Comparison of ENCODE assay signal across 15 cellular contexts in genomic region chrX:11446951-11447350, GRCh38.
"Had no signal": no experiment of that assay in that cellular context is flagged by ENCODE, and none has a peak within 500 bp of the region (broad histone marks: within the 10 kb centered on the region; RNA-seq: fewer than 3 reads in every experiment).

No MANE protein-coding gene starts in this region.

- H3K27me3 Mint-ChIP-seq: activated CD8-positive, alpha-beta memory T cell treated with anti-CD3 and anti-CD28 coated beads, Interleukin-2, amount 10 ng/mL, durations not matched to agents 7 days and 5 days; activated naive CD8-positive, alpha-beta T cell had no signal

- H3K4me3 Mint-ChIP-seq: activated CD8-positive, alpha-beta memory T cell treated with anti-CD3 and anti-CD28 coated beads, Interleukin-2, amount 10 ng/mL, durations not matched to agents 7 days and 5 days; activated naive CD8-positive, alpha-beta T cell; activated T-cell treated with anti-CD3 and anti-CD28 coated beads, Interleukin-2, amount 50 U/mL, for 4 hours; naive thymus-derived CD8-positive, alpha-beta T cell had no signal

- DNase-seq: activated CD4-positive, alpha-beta T cell treated with anti-CD3 and anti-CD28 coated beads, Interleukin-2, amount 50 U/mL, for 4 hours; activated CD4-positive, CD25-positive, alpha-beta regulatory T cell treated with anti-CD3 and anti-CD28 coated beads, Interleukin-2, amount 50 U/mL, for 72 hours; activated CD8-positive, alpha-beta memory T cell treated with anti-CD3 and anti-CD28 coated beads, Interleukin-2, amount 10 ng/mL, durations not matched to agents 7 days and 5 days; activated gamma-delta T cell; activated T-cell treated with anti-CD3 and anti-CD28 coated beads, Interleukin-2, amount 50 U/mL, for 4 hours; glutamatergic neuron; left cardiac atrium; naive thymus-derived CD8-positive, alpha-beta T cell; nucleus accumbens; psoas muscle; right lobe of liver; stimulated activated CD4-positive, alpha-beta T cell treated with anti-CD3 and anti-CD28 coated beads, Interleukin-12 subunit alpha, Interleukin-12 subunit beta, amount 100 ng/mL, for 4 hours; stimulated activated naive CD4-positive, alpha-beta T cell treated with Interleukin-2 at 50 U/mL for 16 hours had no signal

- H3K36me3 ChIP-seq: right lobe of liver had no signal

- H3K27ac ChIP-seq: psoas muscle, right lobe of liver had no signal

- H3K27ac Mint-ChIP-seq: activated CD8-positive, alpha-beta memory T cell treated with anti-CD3 and anti-CD28 coated beads, Interleukin-2, amount 10 ng/mL, durations not matched to agents 7 days and 5 days; activated naive CD8-positive, alpha-beta T cell had no signal

- H3K36me3 Mint-ChIP-seq: activated CD8-positive, alpha-beta memory T cell treated with anti-CD3 and anti-CD28 coated beads, Interleukin-2, amount 10 ng/mL, durations not matched to agents 7 days and 5 days; activated naive CD8-positive, alpha-beta T cell; naive thymus-derived CD8-positive, alpha-beta T cell had no signal

- H3K9me3 Mint-ChIP-seq: activated T-cell treated with anti-CD3 and anti-CD28 coated beads, Interleukin-2, amount 50 U/mL, for 4 hours had no signal

- H3K27me3 ChIP-seq: right lobe of liver had no signal

- H3K4me3 ChIP-seq: lung, psoas muscle, right lobe of liver had no signal

- H3K9me3 ChIP-seq: psoas muscle, right lobe of liver had no signal

- H3K4me1 Mint-ChIP-seq: activated CD8-positive, alpha-beta memory T cell treated with anti-CD3 and anti-CD28 coated beads, Interleukin-2, amount 10 ng/mL, durations not matched to agents 7 days and 5 days; naive thymus-derived CD8-positive, alpha-beta T cell had no signal

- ATAC-seq: activated CD8-positive, alpha-beta memory T cell treated with anti-CD3 and anti-CD28 coated beads, Interleukin-2, amount 10 ng/mL, durations not matched to agents 7 days and 5 days; activated T-cell treated with anti-CD3 and anti-CD28 coated beads, Interleukin-2, amount 50 U/mL, for 4 hours; left cardiac atrium; naive thymus-derived CD8-positive, alpha-beta T cell; psoas muscle; right lobe of liver had no signal

- H3K4me1 ChIP-seq: psoas muscle, right lobe of liver had no signal
